Comparison of ENCODE assay signal across 10 cellular contexts in the genomic region with DNA sequence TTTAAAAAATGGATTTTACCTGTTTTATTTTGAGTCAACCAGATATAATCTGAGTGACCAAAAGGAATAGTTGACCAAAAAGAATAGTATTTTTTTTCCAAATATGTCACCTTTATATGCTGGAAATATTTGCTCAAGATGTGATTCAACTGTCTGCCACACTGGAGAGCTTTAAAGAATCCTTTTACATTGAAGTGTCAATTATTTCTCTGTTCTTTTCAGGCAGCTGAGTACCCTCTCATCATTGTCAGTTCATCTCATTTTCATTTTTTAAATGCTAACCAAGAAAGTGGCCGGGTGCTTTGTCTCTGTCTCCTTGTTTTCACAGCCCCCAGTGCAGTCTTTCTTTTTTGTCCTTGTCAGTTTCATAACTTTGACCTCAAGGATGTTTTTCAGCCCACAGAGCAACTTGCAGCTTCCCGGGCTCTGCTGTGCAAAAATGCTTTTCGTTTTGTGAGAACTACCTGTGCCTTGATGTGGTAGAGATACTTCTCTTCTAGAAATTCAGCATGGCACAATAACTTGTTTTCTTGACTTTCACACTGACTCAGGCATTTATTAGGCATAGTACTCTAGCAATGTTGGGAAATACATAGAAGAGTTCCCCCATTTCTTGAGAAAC. TPM values are rescaled to one million over a fixed set of nuclear protein-coding genes. Genes with fewer than 3 reads are reported as not detected.
A peak's percentile ranks its signal among the peaks of the same experiment; 100 is the strongest.
DNase-seq lines count a peak whose midpoint lies in the region; ATAC-seq and TF ChIP-seq lines count a peak whose summit lies in the region.
"Had no signal": no experiment of that assay in that cellular context is flagged by ENCODE, and none has a peak within 500 bp of the region (broad histone marks: within the 10 kb centered on the region; RNA-seq: fewer than 3 reads in every experiment).

No MANE protein-coding gene starts in this region.

- peak; percentile 76 for ATAC-seq in HG03066 (IDR thresholded peaks at IDR 0.05; ENCODE audit: low read depth, unreplicated experiment)
- ATAC-seq: K562 had no signal

- intact Hi-C loops in cardiac septum (cut with DNase I), result loop anchor here (10.0 kb wide), 1 partner anchor 298 kb away; no protein-coding TSS in a partner anchor
- intact Hi-C loops in breast epithelium (cut with DNase I; ENCODE audit: low total_unique reads), result no loop called here

- H3K4me1 ChIP-seq in breast epithelium, result no peaks in the 10 kb centered on the region

- H3K27me3 ChIP-seq in breast epithelium, result no peaks in the 10 kb centered on the region

- H3K36me3 ChIP-seq in breast epithelium, result no peaks in the 10 kb centered on the region

- TF ChIP-seq POLR2A in breast epithelium (IDR thresholded peaks at IDR 0.05), result no peak

- H3K9me3 ChIP-seq in breast epithelium, result no peaks in the 10 kb centered on the region

- H3K4me3 ChIP-seq in breast epithelium, result no peak overlapping the region
- H3K4me3 ChIP-seq: K562 had no signal

- peak; percentile 31 for DNase-seq in stimulated activated CD4-positive, alpha-beta T cell treated with anti-CD3 and anti-CD28 coated beads, Interleukin-1b, Interleukin-23, amount 100 ng/mL, for 48 hours
- no peak for DNase-seq in stimulated activated CD4-positive, alpha-beta T cell treated with anti-CD3 and anti-CD28 coated beads, Interleukin-4, amount 100 ng/mL, for 4 hours
- peak; percentile 44 to 55 for DNase-seq in activated T-cell treated with anti-CD3 and anti-CD28 coated beads, Interleukin-2, amount 50 U/mL, for 48 hours
- DNase-seq in cardiac septum (ENCODE audit: low spot score) (no peak), germinal center (ENCODE audit: low spot score) (no peak), breast epithelium (ENCODE audit: low spot score in 2 of 2) (no peak), GM03348 (ENCODE audit: low spot score) (no peak)
- DNase-seq: HFFc6 had no signal

- no peak overlapping the region for H3K27ac ChIP-seq in breast epithelium

- TF ChIP-seq CTCF in breast epithelium (IDR thresholded peaks at IDR 0.05), result no peak

RNA-seq across cellular contexts. Expression of a gene that starts 23.4 kb away (rescaled TPM):
- total RNA-seq in cardiac septum, result 58.6 TPM
- 10 to 100 TPM; 36.4 to 46.4 (median 44.8) TPM for total RNA-seq in breast epithelium

Comparison
In these comparisons a context has a peak if more than half of its experiments do, and no peak if none do; other contexts are left out.
1. DNase-seq: peak in stimulated activated CD4-positive, alpha-beta T cell treated with anti-CD3 and anti-CD28 coated beads, Interleukin-1b, Interleukin-23, amount 100 ng/mL, for 48 hours (single experiment) and activated T-cell treated with anti-CD3 and anti-CD28 coated beads, Interleukin-2, amount 50 U/mL, for 48 hours (2 of 2); none in stimulated activated CD4-positive, alpha-beta T cell treated with anti-CD3 and anti-CD28 coated beads, Interleukin-4, amount 100 ng/mL, for 4 hours (0 of 2), cardiac septum (single experiment), germinal center (single experiment), breast epithelium (0 of 2) and GM03348 (single experiment).